In the genomic region with DNA sequence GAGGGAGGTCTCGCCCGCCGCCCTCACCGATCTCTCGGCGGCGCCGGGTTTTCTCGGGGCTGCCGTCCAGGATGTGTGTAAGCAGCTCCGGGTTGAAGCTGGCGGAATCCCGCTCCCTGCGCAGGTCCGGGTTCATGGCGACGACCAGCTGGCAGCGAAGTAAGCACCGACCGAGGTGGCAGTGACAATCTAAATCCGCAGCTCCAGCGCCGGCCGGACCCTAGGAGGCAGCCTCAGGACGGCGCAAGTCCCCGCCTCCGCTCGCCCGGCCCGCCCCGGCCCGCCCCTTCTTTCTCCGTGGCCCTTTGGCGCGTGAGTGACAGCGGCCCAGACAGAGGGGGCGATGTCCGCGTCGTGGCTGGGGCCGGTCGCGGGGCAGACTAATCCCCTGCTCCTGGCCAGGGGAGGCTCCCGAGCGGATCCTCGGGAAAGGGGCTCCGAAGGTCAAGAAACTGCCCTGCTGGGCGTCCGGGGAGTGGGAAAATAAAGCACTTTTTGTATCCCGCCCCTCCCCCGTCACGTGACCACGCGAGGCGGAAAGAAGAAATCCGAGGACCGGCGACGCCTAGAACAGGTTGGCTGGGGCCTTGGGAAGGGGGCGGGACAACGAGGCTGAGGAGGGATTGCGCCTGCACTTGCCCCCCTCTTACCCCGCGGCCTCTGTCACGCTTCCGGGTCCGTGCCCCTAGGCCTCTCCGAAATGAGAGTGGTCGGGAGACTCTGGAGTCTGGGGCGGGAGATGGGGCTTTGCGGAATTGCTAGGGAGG, we compare ENCODE assay signal across 1 cellular context.
TF ChIP-seq lines count a peak whose summit lies in the region.

Gene ACOX1 (minus strand): TSS at position 229 of the 767 bp plus-strand sequence. CDS start 93 bp downstream, at position 136.
Gene TEN1 (plus strand): TSS at position 303 of the 767 bp plus-strand sequence. CDS start 6,953 bp downstream, outside the sequence.

TF ChIP-seq in SK-N-SH, 30 proteins besides CTCF, POLR2A, EP300 and RAD21 (continued from another document):
- TF ChIP-seq, protein P1, sequence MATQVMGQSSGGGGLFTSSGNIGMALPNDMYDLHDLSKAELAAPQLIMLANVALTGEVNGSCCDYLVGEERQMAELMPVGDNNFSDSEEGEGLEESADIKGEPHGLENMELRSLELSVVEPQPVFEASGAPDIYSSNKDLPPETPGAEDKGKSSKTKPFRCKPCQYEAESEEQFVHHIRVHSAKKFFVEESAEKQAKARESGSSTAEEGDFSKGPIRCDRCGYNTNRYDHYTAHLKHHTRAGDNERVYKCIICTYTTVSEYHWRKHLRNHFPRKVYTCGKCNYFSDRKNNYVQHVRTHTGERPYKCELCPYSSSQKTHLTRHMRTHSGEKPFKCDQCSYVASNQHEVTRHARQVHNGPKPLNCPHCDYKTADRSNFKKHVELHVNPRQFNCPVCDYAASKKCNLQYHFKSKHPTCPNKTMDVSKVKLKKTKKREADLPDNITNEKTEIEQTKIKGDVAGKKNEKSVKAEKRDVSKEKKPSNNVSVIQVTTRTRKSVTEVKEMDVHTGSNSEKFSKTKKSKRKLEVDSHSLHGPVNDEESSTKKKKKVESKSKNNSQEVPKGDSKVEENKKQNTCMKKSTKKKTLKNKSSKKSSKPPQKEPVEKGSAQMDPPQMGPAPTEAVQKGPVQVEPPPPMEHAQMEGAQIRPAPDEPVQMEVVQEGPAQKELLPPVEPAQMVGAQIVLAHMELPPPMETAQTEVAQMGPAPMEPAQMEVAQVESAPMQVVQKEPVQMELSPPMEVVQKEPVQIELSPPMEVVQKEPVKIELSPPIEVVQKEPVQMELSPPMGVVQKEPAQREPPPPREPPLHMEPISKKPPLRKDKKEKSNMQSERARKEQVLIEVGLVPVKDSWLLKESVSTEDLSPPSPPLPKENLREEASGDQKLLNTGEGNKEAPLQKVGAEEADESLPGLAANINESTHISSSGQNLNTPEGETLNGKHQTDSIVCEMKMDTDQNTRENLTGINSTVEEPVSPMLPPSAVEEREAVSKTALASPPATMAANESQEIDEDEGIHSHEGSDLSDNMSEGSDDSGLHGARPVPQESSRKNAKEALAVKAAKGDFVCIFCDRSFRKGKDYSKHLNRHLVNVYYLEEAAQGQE (IDR thresholded peaks at IDR 0.05; ENCODE audit: low read depth, low read length), result peak; percentile 65
- TF ChIP-seq GABPA (IDR thresholded peaks at IDR 0.05; ENCODE audit: low read depth) (peak; percentile 79), FOXM1 (IDR thresholded peaks at IDR 0.05; ENCODE audit: low read depth) (no peak), TAF1 (IDR thresholded peaks at IDR 0.05; ENCODE audit: borderline replicate concordance, low read depth, low read length) (peak; percentile 94), NFIC (IDR thresholded peaks at IDR 0.05; ENCODE audit: borderline replicate concordance) (0 out of 2 replicates have a peak, but pooled peaks have one; percentile 27), POLR2AphosphoS5 (IDR thresholded peaks at IDR 0.05; ENCODE audit: low read depth, low read length) (peak; percentile 98), GATA2 (CRISPR knock-in tag; IDR thresholded peaks at IDR 0.05) (no peak), TEAD4 (IDR thresholded peaks at IDR 0.05; ENCODE audit: borderline replicate concordance, insufficient read depth) (no peak), SIN3A (IDR thresholded peaks at IDR 0.05; ENCODE audit: borderline replicate concordance, low read depth, low read length) (peak; percentile 92), YY1 (IDR thresholded peaks at IDR 0.05; ENCODE audit: low read depth) (peak; percentile 86; the same call in 1 of the 2 replicates), ELF1 (IDR thresholded peaks at IDR 0.05) (peak; percentile 99), FOXJ3 (CRISPR knock-in tag; IDR thresholded peaks at IDR 0.05) (no peak; the same call in 1 of the 2 replicates), RCOR1 (IDR thresholded peaks at IDR 0.05; ENCODE audit: low read length) (no peak)
- TF ChIP-seq, protein P2, sequence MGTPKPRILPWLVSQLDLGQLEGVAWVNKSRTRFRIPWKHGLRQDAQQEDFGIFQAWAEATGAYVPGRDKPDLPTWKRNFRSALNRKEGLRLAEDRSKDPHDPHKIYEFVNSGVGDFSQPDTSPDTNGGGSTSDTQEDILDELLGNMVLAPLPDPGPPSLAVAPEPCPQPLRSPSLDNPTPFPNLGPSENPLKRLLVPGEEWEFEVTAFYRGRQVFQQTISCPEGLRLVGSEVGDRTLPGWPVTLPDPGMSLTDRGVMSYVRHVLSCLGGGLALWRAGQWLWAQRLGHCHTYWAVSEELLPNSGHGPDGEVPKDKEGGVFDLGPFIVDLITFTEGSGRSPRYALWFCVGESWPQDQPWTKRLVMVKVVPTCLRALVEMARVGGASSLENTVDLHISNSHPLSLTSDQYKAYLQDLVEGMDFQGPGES (IDR thresholded peaks at IDR 0.05; ENCODE audit: low read depth, low read length), result no peak
- TF ChIP-seq, protein P3, sequence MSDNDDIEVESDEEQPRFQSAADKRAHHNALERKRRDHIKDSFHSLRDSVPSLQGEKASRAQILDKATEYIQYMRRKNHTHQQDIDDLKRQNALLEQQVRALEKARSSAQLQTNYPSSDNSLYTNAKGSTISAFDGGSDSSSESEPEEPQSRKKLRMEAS (IDR thresholded peaks at IDR 0.05; ENCODE audit: low read depth), result peak; percentile 93
- TF ChIP-seq, protein P4, sequence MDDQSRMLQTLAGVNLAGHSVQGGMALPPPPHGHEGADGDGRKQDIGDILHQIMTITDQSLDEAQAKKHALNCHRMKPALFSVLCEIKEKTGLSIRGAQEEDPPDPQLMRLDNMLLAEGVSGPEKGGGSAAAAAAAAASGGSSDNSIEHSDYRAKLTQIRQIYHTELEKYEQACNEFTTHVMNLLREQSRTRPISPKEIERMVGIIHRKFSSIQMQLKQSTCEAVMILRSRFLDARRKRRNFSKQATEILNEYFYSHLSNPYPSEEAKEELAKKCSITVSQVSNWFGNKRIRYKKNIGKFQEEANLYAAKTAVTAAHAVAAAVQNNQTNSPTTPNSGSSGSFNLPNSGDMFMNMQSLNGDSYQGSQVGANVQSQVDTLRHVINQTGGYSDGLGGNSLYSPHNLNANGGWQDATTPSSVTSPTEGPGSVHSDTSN (IDR thresholded peaks at IDR 0.05), result peak; percentile 99
- TF ChIP-seq, protein P5, sequence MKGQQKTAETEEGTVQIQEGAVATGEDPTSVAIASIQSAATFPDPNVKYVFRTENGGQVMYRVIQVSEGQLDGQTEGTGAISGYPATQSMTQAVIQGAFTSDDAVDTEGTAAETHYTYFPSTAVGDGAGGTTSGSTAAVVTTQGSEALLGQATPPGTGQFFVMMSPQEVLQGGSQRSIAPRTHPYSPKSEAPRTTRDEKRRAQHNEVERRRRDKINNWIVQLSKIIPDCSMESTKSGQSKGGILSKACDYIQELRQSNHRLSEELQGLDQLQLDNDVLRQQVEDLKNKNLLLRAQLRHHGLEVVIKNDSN (IDR thresholded peaks at IDR 0.05; ENCODE audit: borderline replicate concordance, low read depth), result peak; percentile 100
